ENCODE assay signal across 7 cellular contexts in the genomic region with DNA sequence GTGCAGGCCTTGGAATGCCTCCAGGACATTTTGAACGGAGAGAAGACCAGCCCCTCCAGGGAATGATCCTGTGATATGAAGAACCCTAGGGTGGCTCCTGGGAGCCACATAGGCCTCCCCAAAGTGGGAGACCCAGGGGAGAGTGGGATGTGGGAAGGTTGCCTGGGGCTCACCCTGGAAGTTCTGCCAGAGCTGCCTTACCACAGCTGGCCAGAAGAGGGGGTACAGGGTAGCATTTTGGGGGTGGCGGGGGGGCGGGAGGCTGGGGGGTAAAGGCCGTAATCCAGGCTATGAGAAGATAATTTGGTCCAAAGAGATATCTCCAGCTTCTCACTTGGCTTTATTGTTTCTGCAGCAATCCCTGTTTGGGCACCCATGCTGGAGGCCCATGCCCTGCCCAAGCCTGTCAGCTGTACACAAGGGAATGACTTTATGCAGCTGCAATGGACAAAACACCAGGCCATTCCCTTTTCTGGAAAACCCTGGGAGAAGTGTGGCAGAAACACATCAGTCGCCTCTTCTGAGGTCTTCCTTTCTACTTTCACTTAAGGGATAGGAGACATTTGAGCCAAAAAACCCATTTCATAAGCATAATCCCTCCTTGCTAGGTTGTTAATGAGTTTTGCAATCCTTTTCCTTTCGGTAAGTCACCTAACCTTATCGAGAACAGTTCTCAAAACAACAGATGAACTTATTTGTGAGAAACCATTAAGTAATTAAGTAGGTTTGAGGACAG. TPM values are rescaled to one million over a fixed set of nuclear protein-coding genes. Genes with fewer than 3 reads are reported as not detected.
DNase-seq lines count a peak whose midpoint lies in the region; ATAC-seq and TF ChIP-seq lines count a peak whose summit lies in the region.
"Had no signal": no experiment of that assay in that cellular context is flagged by ENCODE, and none has a peak within 500 bp of the region (broad histone marks: within the 10 kb centered on the region; RNA-seq: fewer than 3 reads in every experiment).

No MANE protein-coding gene starts in this region.

- no peaks in the 10 kb centered on the region for H3K9me2 ChIP-seq in PC-3 (replicated peaks; ENCODE audit: low read length)

- H3K27me3 ChIP-seq in A673 (replicated peaks; ENCODE audit: insufficient read depth, low read depth, low read length, poor library complexity) (no peaks in the 10 kb centered on the region), PC-3 (ENCODE audit: low read length) (no peaks in the 10 kb centered on the region), cardiac muscle cell (no peaks in the 10 kb centered on the region)

- H3K4me2 ChIP-seq in PC-3 (ENCODE audit: low read length): no peak overlapping the region

- peak; percentile 49 for TF ChIP-seq CTCF in A673 (conservative IDR thresholded peaks at IDR 0.05; ENCODE audit: low read depth, low read length)
- TF ChIP-seq CTCF in PC-3 (conservative IDR thresholded peaks at IDR 0.05; ENCODE audit: low read depth, low read length): peak; percentile 52
- peak; percentile 40 for TF ChIP-seq CTCF in cardiac muscle cell (IDR thresholded peaks at IDR 0.05; ENCODE audit: low read depth, low read length)

- DNase-seq in A673 (ENCODE audit: low spot score) (no peak), PC-3 (no peak), cardiac muscle cell (ENCODE audit: low read depth in 1 of 2, low spot score in 1 of 2) (no peak), cerebellar cortex (ENCODE audit: low spot score) (no peak)

- H3K79me2 ChIP-seq in PC-3 (ENCODE audit: low read length): no peaks in the 10 kb centered on the region

- H3K36me3 ChIP-seq in A673 (ENCODE audit: insufficient read depth, low read length, poor library complexity, severe bottlenecking) (no peaks in the 10 kb centered on the region), PC-3 (ENCODE audit: low read depth, low read length) (peaks cover 3% of the 10 kb centered on the region; the same call in 1 of the 2 replicates), cardiac muscle cell (no peaks in the 10 kb centered on the region)

- H3K9me3 ChIP-seq in A673 (ENCODE audit: low read depth, low read length, poor library complexity, severe bottlenecking): no peaks in the 10 kb centered on the region
- no peaks in the 10 kb centered on the region for H3K9me3 ChIP-seq in PC-3 (ENCODE audit: low read length)
- no peaks in the 10 kb centered on the region for H3K9me3 ChIP-seq in cardiac muscle cell (ENCODE audit: low read depth)

- no peak for ATAC-seq in PC-3
- ATAC-seq in HG03175 (IDR thresholded peaks at IDR 0.05; ENCODE audit: unreplicated experiment): no peak
- no peak for ATAC-seq in HG03571 (IDR thresholded peaks at IDR 0.05; ENCODE audit: unreplicated experiment)

- CTCF ChIA-PET in A673 (lab: Charles Lee) (interaction anchor here (0.6 kb wide), 3 partner anchors 33 to 122 kb away, joined by 3 to 10 read pairs (median 5); no protein-coding TSS in a partner anchor), PC-3 (lab: Charles Lee) (interaction anchor here (0.6 kb wide), 1 partner anchor 15 kb away, joined by 3 read pairs; no protein-coding TSS in a partner anchor)

- no peak overlapping the region for H3K9ac ChIP-seq in PC-3 (ENCODE audit: low read length)

- BruUV-seq in A673 (replicated peaks; lab: Mats Ljungman, UMichigan): no TSS peak
- BruUV-seq in PC-3 (replicated peaks; lab: Mats Ljungman, UMichigan): no TSS peak

- H3K4me3 ChIP-seq in A673 (ENCODE audit: low read depth, low read length, poor library complexity, severe bottlenecking) (no peak overlapping the region), PC-3 (ENCODE audit: low read length) (no peak overlapping the region), cardiac muscle cell (no peak overlapping the region)
- H3K4me3 ChIP-seq: skin epidermis had no signal

- no peaks in the 10 kb centered on the region for H4K20me1 ChIP-seq in PC-3 (ENCODE audit: low read length)

- no peaks in the 10 kb centered on the region for H3K4me1 ChIP-seq in A673 (ENCODE audit: insufficient read depth, low read length, poor library complexity, severe bottlenecking)
- H3K4me1 ChIP-seq in PC-3 (ENCODE audit: insufficient read depth, low read length): no peaks in the 10 kb centered on the region
- no peaks in the 10 kb centered on the region for H3K4me1 ChIP-seq in cardiac muscle cell (ENCODE audit: low read depth)

- intact Hi-C loops in A673 (cut with micrococcal nuclease; ENCODE audit: unreplicated experiment): no loop called here
- intact Hi-C loops in PC-3 (cut with micrococcal nuclease): no loop called here

- no peaks in the 10 kb centered on the region for H3F3A ChIP-seq in PC-3 (ENCODE audit: low read length, unreplicated experiment)

- H3K27ac ChIP-seq in A673 (ENCODE audit: low read depth, low read length, poor library complexity, severe bottlenecking) (no peak overlapping the region), PC-3 (ENCODE audit: low read length) (no peak overlapping the region), cardiac muscle cell (no peak overlapping the region)

- H2AFZ ChIP-seq in PC-3 (ENCODE audit: low read length): no peak overlapping the region

- POLR2A ChIA-PET in A673 (lab: Charles Lee; ENCODE audit: low non-redundant PET) (no interaction called here), PC-3 (lab: Charles Lee; ENCODE audit: unreplicated experiment) (interaction anchor here (0.6 kb wide), 1 partner anchor 87 kb away, joined by 3 read pairs; no protein-coding TSS in a partner anchor)

RNA-seq across cellular contexts. Expression of gene MUSTN1, which starts 11.0 kb away (rescaled TPM):
- total RNA-seq in A673 (2021) (1.5 TPM in 1 of 2 replicates, not detected in the other), PC-3 (2014; rRNA removed) (0.66 and 0.69 TPM in 2 replicates), cardiac muscle cell (1.9 TPM in 1 of 2 replicates, not detected in the other)
- polyA plus RNA-seq in cardiac muscle cell: not detected in 2 replicates

RNA-seq across cellular contexts. Expression of gene ITIH4, which starts 15.4 kb away (rescaled TPM):
- 1.7 and 3.4 TPM in 2 replicates for total RNA-seq in A673 (2021)
- 0.80 TPM in 1 of 2 replicates, not detected in the other for total RNA-seq in PC-3 (2014; rRNA removed)
- 2.3 and 2.9 TPM in 2 replicates for total RNA-seq in cardiac muscle cell
- 1.7 and 2.0 TPM in 2 replicates for polyA plus RNA-seq in cardiac muscle cell

RNA-seq across cellular contexts. Expression of gene ITIH3, which starts 51.3 kb away (rescaled TPM):
- total RNA-seq in A673 (2021) (not detected in 2 replicates), PC-3 (2014; rRNA removed) (not detected in 2 replicates), cardiac muscle cell (0.06 TPM in 1 of 2 replicates, not detected in the other)
- polyA plus RNA-seq in cardiac muscle cell: 0.88 TPM in 1 of 2 replicates, not detected in the other

RNA-seq across cellular contexts. Expression of gene STIMATE, which starts 51.5 kb away (rescaled TPM):
- total RNA-seq in A673 (2021) (11.0 and 11.3 TPM in 2 replicates), PC-3 (2014; rRNA removed) (18.5 and 29.7 TPM in 2 replicates), cardiac muscle cell (9.0 and 17.4 TPM in 2 replicates)
- 4.8 and 7.3 TPM in 2 replicates for polyA plus RNA-seq in cardiac muscle cell
